17 cellular contexts compared by ENCODE assay signal in genomic region chrX:120575379-120576114, GRCh38.
"Had no signal": no experiment of that assay in that cellular context is flagged by ENCODE, and none has a peak within 500 bp of the region (broad histone marks: within the 10 kb centered on the region; RNA-seq: fewer than 3 reads in every experiment).

No MANE protein-coding gene starts in this region.

- H3K4me2 ChIP-seq: neural progenitor cell had no signal

- H3K4me3 ChIP-seq: neural progenitor cell, ovary, upper lobe of right lung had no signal

- H3K9ac ChIP-seq: neural progenitor cell had no signal

- H3K27ac Mint-ChIP-seq: activated naive CD4-positive, alpha-beta T cell treated with anti-CD3 and anti-CD28 coated beads for 36 hours; activated naive CD8-positive, alpha-beta T cell treated with anti-CD3 and anti-CD28 coated beads, Interleukin-2, amount 50 U/mL, for 24 hours; activated T-helper 17 cell treated with anti-CD3 and anti-CD28 coated beads, Interleukin-2, amount 50 U/mL, for 72 hours; naive B cell; neural progenitor cell had no signal

- DNase-seq: activated CD4-positive, alpha-beta T cell treated with anti-CD3 and anti-CD28 coated beads, Interleukin-2, amount 50 U/mL, for 48 hours; activated naive CD4-positive, alpha-beta T cell treated with anti-CD3 and anti-CD28 coated beads for 36 hours; activated naive CD8-positive, alpha-beta T cell treated with anti-CD3 and anti-CD28 coated beads, Interleukin-2, amount 50 U/mL, for 24 hours; aorta; effector memory CD4-positive, alpha-beta T cell; foreskin keratinocyte; head of caudate nucleus; islet precursor cell; naive B cell; ovary; stimulated activated naive CD8-positive, alpha-beta T cell treated with anti-CD3 and anti-CD28 coated beads, Interleukin-15, Interleukin-2, amounts not matched to agents 100 U/mL and 50 U/mL, for 24 hours; upper lobe of right lung had no signal

- H3K27me3 ChIP-seq: foreskin keratinocyte, neural progenitor cell, ovary, upper lobe of right lung had no signal

- ATAC-seq: activated naive CD8-positive, alpha-beta T cell treated with anti-CD3 and anti-CD28 coated beads, Interleukin-2, amount 50 U/mL, for 24 hours; activated T-helper 17 cell treated with anti-CD3 and anti-CD28 coated beads, Interleukin-2, amount 50 U/mL, for 72 hours; foreskin keratinocyte; left lobe of liver; sciatic nerve; stimulated activated naive CD8-positive, alpha-beta T cell treated with anti-CD3 and anti-CD28 coated beads, Interleukin-15, Interleukin-2, amounts not matched to agents 100 U/mL and 50 U/mL, for 24 hours; upper lobe of right lung had no signal

- H3K9me3 ChIP-seq: ovary, upper lobe of right lung had no signal

- H3K27me3 Mint-ChIP-seq: activated naive CD8-positive, alpha-beta T cell treated with anti-CD3 and anti-CD28 coated beads, Interleukin-2, amount 50 U/mL, for 24 hours; activated T-helper 17 cell treated with anti-CD3 and anti-CD28 coated beads, Interleukin-2, amount 50 U/mL, for 72 hours had no signal

- H3K4me1 Mint-ChIP-seq: activated T-helper 17 cell treated with anti-CD3 and anti-CD28 coated beads, Interleukin-2, amount 50 U/mL, for 72 hours; neural progenitor cell had no signal

- H3K9me3 Mint-ChIP-seq: activated naive CD4-positive, alpha-beta T cell treated with anti-CD3 and anti-CD28 coated beads for 36 hours; activated naive CD8-positive, alpha-beta T cell treated with anti-CD3 and anti-CD28 coated beads, Interleukin-2, amount 50 U/mL, for 24 hours; activated T-helper 17 cell treated with anti-CD3 and anti-CD28 coated beads, Interleukin-2, amount 50 U/mL, for 72 hours had no signal

- H3K36me3 Mint-ChIP-seq: naive B cell, neural progenitor cell had no signal

- H3K4me3 Mint-ChIP-seq: activated naive CD4-positive, alpha-beta T cell treated with anti-CD3 and anti-CD28 coated beads for 36 hours; activated naive CD8-positive, alpha-beta T cell treated with anti-CD3 and anti-CD28 coated beads, Interleukin-2, amount 50 U/mL, for 24 hours; activated T-helper 17 cell treated with anti-CD3 and anti-CD28 coated beads, Interleukin-2, amount 50 U/mL, for 72 hours; neural progenitor cell had no signal

- H3K4me1 ChIP-seq: foreskin keratinocyte, neural progenitor cell, upper lobe of right lung had no signal

- H3K36me3 ChIP-seq: neural progenitor cell, ovary, upper lobe of right lung had no signal

- H3K27ac ChIP-seq: foreskin keratinocyte, neural progenitor cell, ovary, upper lobe of right lung, VCaP had no signal
